20 cellular contexts compared by ENCODE assay signal in the genomic region with DNA sequence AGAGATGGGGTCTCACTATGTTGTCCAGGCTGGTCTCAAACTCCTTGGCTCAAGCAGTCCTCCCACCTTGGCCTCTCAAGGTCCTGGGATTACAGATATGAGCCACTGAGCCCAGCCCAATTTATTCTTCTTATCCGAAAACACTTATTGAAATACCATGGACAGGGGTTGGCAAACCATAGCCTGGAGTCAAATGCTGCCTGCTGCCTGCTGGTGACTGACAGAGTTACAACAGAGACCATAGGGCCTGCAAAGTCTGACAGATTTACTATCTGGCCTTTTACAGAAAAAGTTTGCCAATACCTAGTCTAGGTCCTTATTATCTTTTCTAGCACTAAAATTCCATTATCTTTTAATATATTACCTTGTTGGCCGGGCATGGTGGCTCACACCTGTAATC.
A peak's percentile ranks its signal among the peaks of the same experiment; 100 is the strongest.
DNase-seq lines count a peak whose midpoint lies in the region; ATAC-seq and TF ChIP-seq lines count a peak whose summit lies in the region.
"Had no signal": no experiment of that assay in that cellular context is flagged by ENCODE, and none has a peak within 500 bp of the region (broad histone marks: within the 10 kb centered on the region; RNA-seq: fewer than 3 reads in every experiment).

No MANE protein-coding gene starts in this region.

- 86 to 92% methylated on average over 1 to 2 of the region's 2 CpGs for WGBS in endodermal cell (ENCODE audit: insufficient coverage in 1 of 2, insufficient read length in 1 of 2), 2 experiments

- H3K36me3 Mint-ChIP-seq in endodermal cell (ENCODE audit: low read depth): no peaks in the 10 kb centered on the region
- H3K36me3 Mint-ChIP-seq: CD4-positive, alpha-beta memory T cell had no signal

- H3K4me3 Mint-ChIP-seq in endodermal cell: no peak overlapping the region
- H3K4me3 Mint-ChIP-seq: CD4-positive, alpha-beta memory T cell had no signal

- peaks cover 5% of the 10 kb centered on the region for H3K4me1 Mint-ChIP-seq in endodermal cell
- H3K4me1 Mint-ChIP-seq: CD4-positive, alpha-beta memory T cell had no signal

- H3K9ac ChIP-seq in endodermal cell (ENCODE audit: extremely low read depth, low read length, poor library complexity, severe bottlenecking): no peak overlapping the region
- H3K9ac ChIP-seq: BLaER1 had no signal

- H3K27me3 Mint-ChIP-seq in endodermal cell (ENCODE audit: insufficient read depth): peaks cover 2% of the 10 kb centered on the region

- H3K9me3 ChIP-seq in cardiac muscle cell (ENCODE audit: low read depth) (no peaks in the 10 kb centered on the region), endodermal cell (ENCODE audit: control insufficient read depth, low read length) (no peaks in the 10 kb centered on the region)
- H3K9me3 ChIP-seq: BLaER1 had no signal

- H3K4me1 ChIP-seq in cardiac muscle cell (ENCODE audit: low read depth): no peaks in the 10 kb centered on the region
- no peaks in the 10 kb centered on the region for H3K4me1 ChIP-seq in endodermal cell (ENCODE audit: control insufficient read depth, insufficient read depth, low read length)
- H3K4me1 ChIP-seq: BLaER1 had no signal

- H3K36me3 ChIP-seq in cardiac muscle cell (no peaks in the 10 kb centered on the region), endodermal cell (ENCODE audit: control insufficient read depth, insufficient read depth, low read length) (no peaks in the 10 kb centered on the region)
- H3K36me3 ChIP-seq: BLaER1 had no signal

- ATAC-seq in Right ventricle myocardium superior (ENCODE audit: poor library complexity) (no peak), HG03196 (IDR thresholded peaks at IDR 0.05; ENCODE audit: unreplicated experiment) (no peak)

- intact Hi-C loops in Right ventricle myocardium superior (cut with DNase I): no loop called here

- H3K27ac Mint-ChIP-seq in endodermal cell: no peak overlapping the region
- H3K27ac Mint-ChIP-seq: CD4-positive, alpha-beta memory T cell had no signal

- H3K27ac ChIP-seq in cardiac muscle cell (no peak overlapping the region), endodermal cell (ENCODE audit: low read depth, low read length) (no peak overlapping the region)
- H3K27ac ChIP-seq: BLaER1, HL-60, SK-N-MC had no signal

- H3K4me3 ChIP-seq in cardiac muscle cell: no peak overlapping the region
- no peak overlapping the region for H3K4me3 ChIP-seq in endodermal cell (ENCODE audit: low read length)
- H3K4me3 ChIP-seq: BLaER1, SK-N-MC had no signal

- no peaks in the 10 kb centered on the region for H3K9me3 Mint-ChIP-seq in endodermal cell

- TF ChIP-seq CTCF in cardiac muscle cell (IDR thresholded peaks at IDR 0.05; ENCODE audit: low read depth, low read length) (peak; percentile 8), endodermal cell (conservative IDR thresholded peaks at IDR 0.05) (peak; percentile 36)

- H3K27me3 ChIP-seq in cardiac muscle cell: no peaks in the 10 kb centered on the region
- no peaks in the 10 kb centered on the region for H3K27me3 ChIP-seq in endodermal cell (ENCODE audit: control insufficient read depth, insufficient read depth, low read length, poor library complexity, severe bottlenecking)
- H3K27me3 ChIP-seq: BLaER1 had no signal

- no peak for DNase-seq in cardiac muscle cell (ENCODE audit: low read depth in 1 of 2, low spot score in 1 of 2)
- DNase-seq in Right ventricle myocardium superior: no peak
- DNase-seq in M059J (ENCODE audit: low read depth): peak; percentile 17
- DNase-seq in endodermal cell: no peak
- no peak for DNase-seq in activated CD4-positive, alpha-beta T cell treated with anti-CD3 and anti-CD28 coated beads for 1 hour
- DNase-seq in stimulated activated CD4-positive, alpha-beta T cell treated with anti-CD3 and anti-CD28 coated beads, Interleukin-15, amount 100 ng/mL, for 24 hours: no peak
- no peak for DNase-seq in stimulated activated CD4-positive, alpha-beta T cell treated with anti-CD3 and anti-CD28 coated beads, Interleukin-1b, Interleukin-23, amount 100 ng/mL, for 48 hours
- DNase-seq: 8988T; CD4-positive, alpha-beta memory T cell; DMS153; IMR-90; NCI-H1105; NCI-H2081 treated with DMSO at 0.1 percent for 48 hours; NCI-H510A; NCI-H748 treated with DMSO at 0.1 percent for 48 hours; SHP77 had no signal
